In the genomic region with DNA sequence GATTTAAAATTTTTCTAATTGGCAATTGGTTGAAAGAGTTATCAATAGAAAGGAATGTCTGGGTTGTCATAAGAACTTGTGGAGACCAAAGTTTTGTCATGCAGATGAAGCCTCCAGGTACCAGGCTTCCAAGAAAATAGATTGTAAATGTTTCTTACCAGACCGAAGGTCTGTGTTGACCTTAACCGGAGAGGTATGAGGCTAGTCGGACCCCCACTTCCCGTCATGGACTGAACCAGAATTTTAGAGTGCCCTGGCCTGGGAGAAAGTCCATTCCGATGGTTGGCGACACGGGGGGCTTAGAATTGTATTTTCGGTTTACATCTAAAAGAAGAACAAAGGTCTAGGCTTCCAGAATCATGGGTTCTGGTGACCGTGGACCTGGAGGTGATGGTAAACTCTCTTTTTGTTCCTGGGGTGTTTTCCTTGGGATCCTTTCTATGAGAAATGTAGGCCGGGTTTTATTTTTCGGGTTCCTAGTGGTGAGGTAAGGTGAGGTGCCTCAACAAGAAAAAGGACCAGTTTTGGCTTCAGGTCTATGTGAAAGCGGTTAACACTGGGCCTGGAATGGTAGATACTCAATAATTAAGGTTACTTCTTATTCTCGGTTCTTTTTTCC, we compare ENCODE assay signal across 8 cellular contexts. TPM values are rescaled to one million over a fixed set of nuclear protein-coding genes. Genes with fewer than 3 reads are reported as not detected.
DNase-seq lines count a peak whose midpoint lies in the region; TF ChIP-seq lines count a peak whose summit lies in the region.

No MANE protein-coding gene starts in this region.

- H3K27me3 ChIP-seq in adipocyte (replicated peaks; ENCODE audit: control insufficient read depth, insufficient read depth, low read length) (no peaks in the 10 kb centered on the region), kidney epithelial cell (ENCODE audit: control insufficient read depth, insufficient read depth, low read length) (no peaks in the 10 kb centered on the region)

- peak overlapping the region; percentile 82 for H3K27ac ChIP-seq in substantia nigra (ENCODE audit: low read depth, low read length, poor library complexity, severe bottlenecking)

- H3K9ac ChIP-seq in adipocyte (ENCODE audit: low read length) = peak overlapping the region; percentile 99

- H3K36me3 ChIP-seq in adipocyte (ENCODE audit: control insufficient read depth, insufficient read depth, low read length, severe bottlenecking) (peaks cover 18% of the 10 kb centered on the region), kidney epithelial cell (ENCODE audit: control insufficient read depth, insufficient read depth, low read length) (no peaks in the 10 kb centered on the region)

- H3K4me1 ChIP-seq in adipocyte (ENCODE audit: control insufficient read depth, insufficient read depth, low read length) = peaks cover 38% of the 10 kb centered on the region

- peak overlapping the region; percentile 97 for H3K4me3 Mint-ChIP-seq in T-helper 1 cell treated with Interleukin-12 subunit alpha and Interleukin-12 subunit beta and Interleukin-4 antibody, amounts not matched to agents 30 μg/mL and 1 μg/mL, for 36 hours

- no peaks in the 10 kb centered on the region for H3K9me3 ChIP-seq in adipocyte (ENCODE audit: control insufficient read depth, low read length)

- H3K4me1 Mint-ChIP-seq in T-helper 1 cell treated with Interleukin-12 subunit alpha and Interleukin-12 subunit beta and Interleukin-4 antibody, amounts not matched to agents 30 μg/mL and 1 μg/mL, for 36 hours (ENCODE audit: low read depth) = peaks cover 32% of the 10 kb centered on the region

- no peaks in the 10 kb centered on the region for H3K9me3 Mint-ChIP-seq in T-helper 1 cell treated with Interleukin-12 subunit alpha and Interleukin-12 subunit beta and Interleukin-4 antibody, amounts not matched to agents 30 μg/mL and 1 μg/mL, for 36 hours

- H3K36me3 Mint-ChIP-seq in T-helper 1 cell treated with Interleukin-12 subunit alpha and Interleukin-12 subunit beta and Interleukin-4 antibody, amounts not matched to agents 30 μg/mL and 1 μg/mL, for 36 hours (ENCODE audit: low read depth) = peaks cover 13% of the 10 kb centered on the region

- TF ChIP-seq CTCF in kidney epithelial cell (IDR thresholded peaks at IDR 0.05; ENCODE audit: insufficient read depth, low read length, poor library complexity, severe bottlenecking) = no peak

- DNase-seq in T-helper 1 cell (no peak), adipocyte (ENCODE audit: low read depth) (no peak), kidney epithelial cell (ENCODE audit: low read depth) (no peak), substantia nigra (lab: John Stamatoyannopoulos, UW) (peak in 2 of 49 donors; percentile 8 to 24), mucosa of gallbladder (ENCODE audit: low spot score) (no peak), NCI-H187 (lab: John Stamatoyannopoulos, UW) (no peak)
- DNase-seq in activated effector memory CD4-positive, alpha-beta T cell treated with Interleukin-2 at 50 U/mL for 16 hours = no peak

- peaks cover 4% of the 10 kb centered on the region for H3K27me3 Mint-ChIP-seq in T-helper 1 cell treated with Interleukin-12 subunit alpha and Interleukin-12 subunit beta and Interleukin-4 antibody, amounts not matched to agents 30 μg/mL and 1 μg/mL, for 36 hours (ENCODE audit: low read depth)

- peak overlapping the region; percentile 96 for H3K4me3 ChIP-seq in adipocyte (ENCODE audit: low read length)
- H3K4me3 ChIP-seq in kidney epithelial cell (ENCODE audit: low read depth, low read length) = peak overlapping the region; percentile 92

- peak overlapping the region; percentile 95 for H3K27ac Mint-ChIP-seq in T-helper 1 cell treated with Interleukin-12 subunit alpha and Interleukin-12 subunit beta and Interleukin-4 antibody, amounts not matched to agents 30 μg/mL and 1 μg/mL, for 36 hours

RNA-seq across cellular contexts. Expression of a gene that starts 0.4 kb away (rescaled TPM):
- total RNA-seq in kidney epithelial cell (56.5 and 61.2 TPM in 2 replicates), mucosa of gallbladder (47.6 TPM)
